ENCODE assay signal across 1 cellular context in the genomic region with DNA sequence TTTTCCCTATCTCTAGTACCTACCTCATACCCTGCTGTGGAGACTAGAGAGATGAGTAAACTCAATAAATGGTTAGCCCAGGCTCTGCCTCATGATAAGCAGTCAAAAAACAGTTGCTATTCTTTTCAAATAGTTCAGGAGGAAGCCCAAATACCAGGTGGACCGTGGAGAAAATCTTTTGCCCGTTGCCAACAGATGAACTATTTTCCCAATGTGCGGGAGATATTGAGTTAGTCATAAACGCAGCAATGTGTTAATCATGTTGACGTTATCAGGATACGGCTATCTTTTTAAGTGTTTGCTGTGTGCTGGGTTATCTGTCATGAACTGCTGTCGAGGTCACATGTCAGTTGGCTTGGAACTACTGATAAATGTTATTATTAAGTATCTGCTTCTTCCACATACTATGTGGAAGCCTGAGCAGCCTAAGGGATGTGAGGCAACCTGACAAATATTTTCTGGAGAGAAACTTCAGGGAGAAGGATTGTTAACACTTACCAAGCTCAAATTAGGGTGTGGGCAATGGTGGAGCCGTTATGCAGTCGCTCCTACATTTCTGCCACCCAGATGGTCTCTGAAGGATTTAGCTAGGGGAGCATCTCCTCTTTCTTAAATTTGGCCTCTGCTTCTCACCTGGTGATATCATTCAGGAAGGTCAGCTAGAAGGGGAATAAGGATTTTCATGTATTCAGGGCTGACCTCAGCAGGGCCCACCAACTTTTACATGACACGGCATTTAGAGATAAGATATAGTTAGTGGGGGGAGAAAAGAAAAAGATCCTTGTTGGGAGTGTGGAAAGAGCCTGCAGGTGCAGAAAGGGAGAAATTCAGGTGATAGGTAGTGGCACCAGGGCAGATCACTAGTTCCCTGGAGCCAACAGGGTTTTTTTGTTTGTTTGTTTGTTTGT.
A peak's percentile ranks its signal among the peaks of the same experiment; 100 is the strongest.
TF ChIP-seq lines count a peak whose summit lies in the region.

No MANE protein-coding gene starts in this region.

TF ChIP-seq in K562, 482 proteins besides CTCF, POLR2A, EP300 and RAD21 (continued from another document and continues in another):
- TF ChIP-seq, protein P1, sequence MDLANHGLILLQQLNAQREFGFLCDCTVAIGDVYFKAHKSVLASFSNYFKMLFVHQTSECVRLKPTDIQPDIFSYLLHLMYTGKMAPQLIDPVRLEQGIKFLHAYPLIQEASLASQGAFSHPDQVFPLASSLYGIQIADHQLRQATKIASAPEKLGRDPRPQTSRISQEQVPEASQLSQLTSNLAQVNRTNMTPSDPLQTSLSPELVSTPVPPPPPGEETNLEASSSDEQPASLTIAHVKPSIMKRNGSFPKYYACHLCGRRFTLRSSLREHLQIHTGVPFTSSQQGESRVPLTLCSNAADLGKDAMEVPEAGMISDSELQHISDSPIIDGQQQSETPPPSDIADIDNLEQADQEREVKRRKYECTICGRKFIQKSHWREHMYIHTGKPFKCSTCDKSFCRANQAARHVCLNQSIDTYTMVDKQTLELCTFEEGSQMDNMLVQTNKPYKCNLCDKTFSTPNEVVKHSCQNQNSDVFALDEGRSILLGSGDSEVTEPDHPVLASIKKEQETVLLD (IDR thresholded peaks at IDR 0.05): peak; percentile 83; the same call in 1 of the 2 replicates
- TF ChIP-seq, protein P2, sequence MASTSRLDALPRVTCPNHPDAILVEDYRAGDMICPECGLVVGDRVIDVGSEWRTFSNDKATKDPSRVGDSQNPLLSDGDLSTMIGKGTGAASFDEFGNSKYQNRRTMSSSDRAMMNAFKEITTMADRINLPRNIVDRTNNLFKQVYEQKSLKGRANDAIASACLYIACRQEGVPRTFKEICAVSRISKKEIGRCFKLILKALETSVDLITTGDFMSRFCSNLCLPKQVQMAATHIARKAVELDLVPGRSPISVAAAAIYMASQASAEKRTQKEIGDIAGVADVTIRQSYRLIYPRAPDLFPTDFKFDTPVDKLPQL (IDR thresholded peaks at IDR 0.05; ENCODE audit: extremely low read depth, insufficient read length): no peak
- TF ChIP-seq, protein P3, sequence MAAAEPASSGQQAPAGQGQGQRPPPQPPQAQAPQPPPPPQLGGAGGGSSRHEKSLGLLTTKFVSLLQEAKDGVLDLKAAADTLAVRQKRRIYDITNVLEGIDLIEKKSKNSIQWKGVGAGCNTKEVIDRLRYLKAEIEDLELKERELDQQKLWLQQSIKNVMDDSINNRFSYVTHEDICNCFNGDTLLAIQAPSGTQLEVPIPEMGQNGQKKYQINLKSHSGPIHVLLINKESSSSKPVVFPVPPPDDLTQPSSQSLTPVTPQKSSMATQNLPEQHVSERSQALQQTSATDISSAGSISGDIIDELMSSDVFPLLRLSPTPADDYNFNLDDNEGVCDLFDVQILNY (CRISPR knock-in tag; IDR thresholded peaks at IDR 0.05): no peak
- TF ChIP-seq, protein P4, sequence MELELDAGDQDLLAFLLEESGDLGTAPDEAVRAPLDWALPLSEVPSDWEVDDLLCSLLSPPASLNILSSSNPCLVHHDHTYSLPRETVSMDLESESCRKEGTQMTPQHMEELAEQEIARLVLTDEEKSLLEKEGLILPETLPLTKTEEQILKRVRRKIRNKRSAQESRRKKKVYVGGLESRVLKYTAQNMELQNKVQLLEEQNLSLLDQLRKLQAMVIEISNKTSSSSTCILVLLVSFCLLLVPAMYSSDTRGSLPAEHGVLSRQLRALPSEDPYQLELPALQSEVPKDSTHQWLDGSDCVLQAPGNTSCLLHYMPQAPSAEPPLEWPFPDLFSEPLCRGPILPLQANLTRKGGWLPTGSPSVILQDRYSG (tag; conservative IDR thresholded peaks at IDR 0.05; ENCODE audit: low read depth): peak; percentile 75; the same call in 1 of the 2 replicates
- TF ChIP-seq, protein P5, sequence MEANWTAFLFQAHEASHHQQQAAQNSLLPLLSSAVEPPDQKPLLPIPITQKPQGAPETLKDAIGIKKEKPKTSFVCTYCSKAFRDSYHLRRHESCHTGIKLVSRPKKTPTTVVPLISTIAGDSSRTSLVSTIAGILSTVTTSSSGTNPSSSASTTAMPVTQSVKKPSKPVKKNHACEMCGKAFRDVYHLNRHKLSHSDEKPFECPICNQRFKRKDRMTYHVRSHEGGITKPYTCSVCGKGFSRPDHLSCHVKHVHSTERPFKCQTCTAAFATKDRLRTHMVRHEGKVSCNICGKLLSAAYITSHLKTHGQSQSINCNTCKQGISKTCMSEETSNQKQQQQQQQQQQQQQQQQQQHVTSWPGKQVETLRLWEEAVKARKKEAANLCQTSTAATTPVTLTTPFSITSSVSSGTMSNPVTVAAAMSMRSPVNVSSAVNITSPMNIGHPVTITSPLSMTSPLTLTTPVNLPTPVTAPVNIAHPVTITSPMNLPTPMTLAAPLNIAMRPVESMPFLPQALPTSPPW (CRISPR knock-in tag; IDR thresholded peaks at IDR 0.05): peak; percentile 79
- TF ChIP-seq, protein P6, sequence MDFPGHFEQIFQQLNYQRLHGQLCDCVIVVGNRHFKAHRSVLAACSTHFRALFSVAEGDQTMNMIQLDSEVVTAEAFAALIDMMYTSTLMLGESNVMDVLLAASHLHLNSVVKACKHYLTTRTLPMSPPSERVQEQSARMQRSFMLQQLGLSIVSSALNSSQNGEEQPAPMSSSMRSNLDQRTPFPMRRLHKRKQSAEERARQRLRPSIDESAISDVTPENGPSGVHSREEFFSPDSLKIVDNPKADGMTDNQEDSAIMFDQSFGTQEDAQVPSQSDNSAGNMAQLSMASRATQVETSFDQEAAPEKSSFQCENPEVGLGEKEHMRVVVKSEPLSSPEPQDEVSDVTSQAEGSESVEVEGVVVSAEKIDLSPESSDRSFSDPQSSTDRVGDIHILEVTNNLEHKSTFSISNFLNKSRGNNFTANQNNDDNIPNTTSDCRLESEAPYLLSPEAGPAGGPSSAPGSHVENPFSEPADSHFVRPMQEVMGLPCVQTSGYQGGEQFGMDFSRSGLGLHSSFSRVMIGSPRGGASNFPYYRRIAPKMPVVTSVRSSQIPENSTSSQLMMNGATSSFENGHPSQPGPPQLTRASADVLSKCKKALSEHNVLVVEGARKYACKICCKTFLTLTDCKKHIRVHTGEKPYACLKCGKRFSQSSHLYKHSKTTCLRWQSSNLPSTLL (IDR thresholded peaks at IDR 0.05): no peak
- TF ChIP-seq HDAC8 (tag; IDR thresholded peaks at IDR 0.05): peak; percentile 44; the same call in 1 of the 2 replicates
- peak in 1 of 2 experiments; percentile 86; a peak in 2 of 4 replicates for TF ChIP-seq ETV6 (IDR thresholded peaks at IDR 0.05; ENCODE audit: borderline replicate concordance in 1 of 2, low read depth in 2 of 2, low read length in 1 of 2)
- no peak for TF ChIP-seq ETV6 (CRISPR knock-in tag; IDR thresholded peaks at IDR 0.05; ENCODE audit: borderline replicate concordance)
- TF ChIP-seq PHTF2 (CRISPR knock-in tag; IDR thresholded peaks at IDR 0.05): 0 out of 2 replicates have a peak, but pooled peaks have one; percentile 12
- TF ChIP-seq ZNF764 (CRISPR knock-in tag; IDR thresholded peaks at IDR 0.05; ENCODE audit: low read depth): no peak
- peak; percentile 59; the same call in 1 of the 2 replicates for TF ChIP-seq BACH1 (tag; IDR thresholded peaks at IDR 0.05)
- peak; percentile 81 for TF ChIP-seq MEF2D (tag; conservative IDR thresholded peaks at IDR 0.05; ENCODE audit: low read depth)
- TF ChIP-seq, protein P7, sequence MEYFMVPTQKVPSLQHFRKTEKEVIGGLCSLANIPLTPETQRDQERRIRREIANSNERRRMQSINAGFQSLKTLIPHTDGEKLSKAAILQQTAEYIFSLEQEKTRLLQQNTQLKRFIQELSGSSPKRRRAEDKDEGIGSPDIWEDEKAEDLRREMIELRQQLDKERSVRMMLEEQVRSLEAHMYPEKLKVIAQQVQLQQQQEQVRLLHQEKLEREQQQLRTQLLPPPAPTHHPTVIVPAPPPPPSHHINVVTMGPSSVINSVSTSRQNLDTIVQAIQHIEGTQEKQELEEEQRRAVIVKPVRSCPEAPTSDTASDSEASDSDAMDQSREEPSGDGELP (CRISPR knock-in tag; IDR thresholded peaks at IDR 0.05; ENCODE audit: borderline replicate concordance): peak; percentile 15; the same call in 1 of the 2 replicates
- TF ChIP-seq PHB2 (IDR thresholded peaks at IDR 0.05; ENCODE audit: low read depth): peak; percentile 98
- TF ChIP-seq, protein P8, sequence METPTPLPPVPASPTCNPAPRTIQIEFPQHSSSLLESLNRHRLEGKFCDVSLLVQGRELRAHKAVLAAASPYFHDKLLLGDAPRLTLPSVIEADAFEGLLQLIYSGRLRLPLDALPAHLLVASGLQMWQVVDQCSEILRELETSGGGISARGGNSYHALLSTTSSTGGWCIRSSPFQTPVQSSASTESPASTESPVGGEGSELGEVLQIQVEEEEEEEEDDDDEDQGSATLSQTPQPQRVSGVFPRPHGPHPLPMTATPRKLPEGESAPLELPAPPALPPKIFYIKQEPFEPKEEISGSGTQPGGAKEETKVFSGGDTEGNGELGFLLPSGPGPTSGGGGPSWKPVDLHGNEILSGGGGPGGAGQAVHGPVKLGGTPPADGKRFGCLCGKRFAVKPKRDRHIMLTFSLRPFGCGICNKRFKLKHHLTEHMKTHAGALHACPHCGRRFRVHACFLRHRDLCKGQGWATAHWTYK (CRISPR knock-in tag; IDR thresholded peaks at IDR 0.05): peak; percentile 90; the same call in 1 of the 2 replicates
- 0 out of 2 replicates have a peak, but pooled peaks have one; percentile 16 for TF ChIP-seq FOXK1 (CRISPR knock-in tag; IDR thresholded peaks at IDR 0.05; ENCODE audit: borderline replicate concordance)
- TF ChIP-seq, protein P9, sequence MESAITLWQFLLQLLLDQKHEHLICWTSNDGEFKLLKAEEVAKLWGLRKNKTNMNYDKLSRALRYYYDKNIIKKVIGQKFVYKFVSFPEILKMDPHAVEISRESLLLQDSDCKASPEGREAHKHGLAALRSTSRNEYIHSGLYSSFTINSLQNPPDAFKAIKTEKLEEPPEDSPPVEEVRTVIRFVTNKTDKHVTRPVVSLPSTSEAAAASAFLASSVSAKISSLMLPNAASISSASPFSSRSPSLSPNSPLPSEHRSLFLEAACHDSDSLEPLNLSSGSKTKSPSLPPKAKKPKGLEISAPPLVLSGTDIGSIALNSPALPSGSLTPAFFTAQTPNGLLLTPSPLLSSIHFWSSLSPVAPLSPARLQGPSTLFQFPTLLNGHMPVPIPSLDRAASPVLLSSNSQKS (CRISPR knock-in tag; IDR thresholded peaks at IDR 0.05): no peak
- TF ChIP-seq CREM (IDR thresholded peaks at IDR 0.05; ENCODE audit: low read depth): peak; percentile 90
- TF ChIP-seq EZH2 (IDR thresholded peaks at IDR 0.05; ENCODE audit: borderline replicate concordance, low read depth, low read length): peak; percentile 96; the same call in 1 of the 2 replicates
- TF ChIP-seq, protein P10, sequence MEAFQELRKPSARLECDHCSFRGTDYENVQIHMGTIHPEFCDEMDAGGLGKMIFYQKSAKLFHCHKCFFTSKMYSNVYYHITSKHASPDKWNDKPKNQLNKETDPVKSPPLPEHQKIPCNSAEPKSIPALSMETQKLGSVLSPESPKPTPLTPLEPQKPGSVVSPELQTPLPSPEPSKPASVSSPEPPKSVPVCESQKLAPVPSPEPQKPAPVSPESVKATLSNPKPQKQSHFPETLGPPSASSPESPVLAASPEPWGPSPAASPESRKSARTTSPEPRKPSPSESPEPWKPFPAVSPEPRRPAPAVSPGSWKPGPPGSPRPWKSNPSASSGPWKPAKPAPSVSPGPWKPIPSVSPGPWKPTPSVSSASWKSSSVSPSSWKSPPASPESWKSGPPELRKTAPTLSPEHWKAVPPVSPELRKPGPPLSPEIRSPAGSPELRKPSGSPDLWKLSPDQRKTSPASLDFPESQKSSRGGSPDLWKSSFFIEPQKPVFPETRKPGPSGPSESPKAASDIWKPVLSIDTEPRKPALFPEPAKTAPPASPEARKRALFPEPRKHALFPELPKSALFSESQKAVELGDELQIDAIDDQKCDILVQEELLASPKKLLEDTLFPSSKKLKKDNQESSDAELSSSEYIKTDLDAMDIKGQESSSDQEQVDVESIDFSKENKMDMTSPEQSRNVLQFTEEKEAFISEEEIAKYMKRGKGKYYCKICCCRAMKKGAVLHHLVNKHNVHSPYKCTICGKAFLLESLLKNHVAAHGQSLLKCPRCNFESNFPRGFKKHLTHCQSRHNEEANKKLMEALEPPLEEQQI (IDR thresholded peaks at IDR 0.05): peak; percentile 97
- 0 out of 2 replicates have a peak, but pooled peaks have one; percentile 3 for TF ChIP-seq MAFK (IDR thresholded peaks at IDR 0.05; ENCODE audit: low read length)
- TF ChIP-seq HEY1 (CRISPR knock-in tag; IDR thresholded peaks at IDR 0.05; ENCODE audit: borderline replicate concordance): peak; percentile 97
- TF ChIP-seq, protein P11, sequence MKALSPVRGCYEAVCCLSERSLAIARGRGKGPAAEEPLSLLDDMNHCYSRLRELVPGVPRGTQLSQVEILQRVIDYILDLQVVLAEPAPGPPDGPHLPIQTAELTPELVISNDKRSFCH (CRISPR knock-in tag; IDR thresholded peaks at IDR 0.05): no peak
- TF ChIP-seq, protein P11 (tag; IDR thresholded peaks at IDR 0.05): peak; percentile 84
- no peak for TF ChIP-seq SETDB1 (IDR thresholded peaks at IDR 0.05; ENCODE audit: low read length)
- TF ChIP-seq PHF21A (IDR thresholded peaks at IDR 0.05; ENCODE audit: borderline replicate concordance, low read depth): peak; percentile 25; the same call in 1 of the 2 replicates
- peak; percentile 50; the same call in 1 of the 2 replicates for TF ChIP-seq NR1H2 (CRISPR knock-in tag; IDR thresholded peaks at IDR 0.05)
- peak; percentile 43; the same call in 1 of the 2 replicates for TF ChIP-seq MAFF (IDR thresholded peaks at IDR 0.05; ENCODE audit: low read length)
- TF ChIP-seq ZNF175 (CRISPR knock-in tag; IDR thresholded peaks at IDR 0.05; ENCODE audit: low read depth): peak; percentile 97
- peak; percentile 93; the same call in 1 of the 2 replicates for TF ChIP-seq TCF7 (IDR thresholded peaks at IDR 0.05; ENCODE audit: borderline replicate concordance)
- TF ChIP-seq SP1 (CRISPR knock-in tag; IDR thresholded peaks at IDR 0.05): peak; percentile 59; the same call in 1 of the 2 replicates
- peak; percentile 95 for TF ChIP-seq KHSRP (IDR thresholded peaks at IDR 0.05)
- TF ChIP-seq LARP7 (IDR thresholded peaks at IDR 0.05): no peak
- TF ChIP-seq, protein P12, sequence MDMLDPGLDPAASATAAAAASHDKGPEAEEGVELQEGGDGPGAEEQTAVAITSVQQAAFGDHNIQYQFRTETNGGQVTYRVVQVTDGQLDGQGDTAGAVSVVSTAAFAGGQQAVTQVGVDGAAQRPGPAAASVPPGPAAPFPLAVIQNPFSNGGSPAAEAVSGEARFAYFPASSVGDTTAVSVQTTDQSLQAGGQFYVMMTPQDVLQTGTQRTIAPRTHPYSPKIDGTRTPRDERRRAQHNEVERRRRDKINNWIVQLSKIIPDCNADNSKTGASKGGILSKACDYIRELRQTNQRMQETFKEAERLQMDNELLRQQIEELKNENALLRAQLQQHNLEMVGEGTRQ (CRISPR knock-in tag; IDR thresholded peaks at IDR 0.05): peak; percentile 67
- TF ChIP-seq YY1 (IDR thresholded peaks at IDR 0.05; ENCODE audit: borderline replicate concordance in 1 of 3, control insufficient read depth in 1 of 3, extremely low read depth in 1 of 3, insufficient read depth in 3 of 3, insufficient read length in 1 of 3, insufficient replicate concordance in 2 of 3, low read depth in 1 of 3, low read length in 2 of 3): no peak
- no peak for TF ChIP-seq HDGF (IDR thresholded peaks at IDR 0.05)
